Comparison of ENCODE assay signal across 10 cellular contexts in genomic region chr9:78021692-78022091, GRCh38. TPM values are rescaled to one million over a fixed set of nuclear protein-coding genes. Genes with fewer than 3 reads are reported as not detected.
DNase-seq lines count a peak whose midpoint lies in the region; ATAC-seq and TF ChIP-seq lines count a peak whose summit lies in the region.
"Had no signal": no experiment of that assay in that cellular context is flagged by ENCODE, and none has a peak within 500 bp of the region (broad histone marks: within the 10 kb centered on the region; RNA-seq: fewer than 3 reads in every experiment).

No MANE protein-coding gene starts in this region.

- ATAC-seq in HG02678 (IDR thresholded peaks at IDR 0.05; ENCODE audit: unreplicated experiment) (no peak), HG03571 (IDR thresholded peaks at IDR 0.05; ENCODE audit: unreplicated experiment) (no peak)
- ATAC-seq: activated CD8-positive, alpha-beta memory T cell treated with anti-CD3 and anti-CD28 coated beads, Interleukin-2, amount 10 ng/mL, durations not matched to agents 7 days and 5 days had no signal

- H3K4me2 ChIP-seq in Loucy (ENCODE audit: low read depth, low read length, poor library complexity, severe bottlenecking) = peak overlapping the region; percentile 99

- TF ChIP-seq CTCF in Loucy (conservative IDR thresholded peaks at IDR 0.05; ENCODE audit: low read length) (no peak), stomach (IDR thresholded peaks at IDR 0.05) (peak in 3 of 7 experiments; percentile 9 to 36 (median 10))

- no peaks in the 10 kb centered on the region for H3K9me2 ChIP-seq in Loucy (replicated peaks; ENCODE audit: low read depth, low read length)

- no peak overlapping the region for H2AFZ ChIP-seq in Loucy (ENCODE audit: low read length)

- H3K4me1 ChIP-seq in Loucy (ENCODE audit: insufficient read depth, low read length, poor library complexity, severe bottlenecking) (peaks cover 92% of the 10 kb centered on the region), stomach (peaks cover 41 to 98% (median 65%) of the 10 kb centered on the region in 4 donors)

- H4K20me1 ChIP-seq in Loucy (ENCODE audit: insufficient read depth, low read length, poor library complexity, severe bottlenecking) = peaks cover 98% of the 10 kb centered on the region

- no peak for TF ChIP-seq EP300 in stomach (IDR thresholded peaks at IDR 0.05)

- H3K4me3 ChIP-seq in Loucy (ENCODE audit: low read length, poor library complexity, severe bottlenecking) (peak overlapping the region; percentile 93), stomach (peak overlapping the region in 1 of 4 donors; percentile 13)

- peak overlapping the region; percentile 95 for H3K9ac ChIP-seq in Loucy (ENCODE audit: low read depth, low read length, poor library complexity, severe bottlenecking)

- H3K9me3 ChIP-seq in Loucy (ENCODE audit: insufficient read depth, low read depth, low read length) (no peaks in the 10 kb centered on the region), stomach (no peaks in the 10 kb centered on the region)

- H3K36me3 ChIP-seq in Loucy (ENCODE audit: insufficient read depth, low read length) (no peaks in the 10 kb centered on the region; the same call in 1 of the 2 replicates), stomach (no peaks in the 10 kb centered on the region)

- no peaks in the 10 kb centered on the region for H3K27me3 ChIP-seq in Loucy (ENCODE audit: insufficient read depth, low read length, poor library complexity, severe bottlenecking)
- no peaks in the 10 kb centered on the region for H3K27me3 ChIP-seq in stomach

- TF ChIP-seq POLR2A in stomach (IDR thresholded peaks at IDR 0.05) = no peak

- H3K79me2 ChIP-seq in Loucy (ENCODE audit: insufficient read depth, low read length) = peaks cover 100% of the 10 kb centered on the region

- DNase-seq in caudate nucleus (lab: John Stamatoyannopoulos, UW) = peak in 4 of 61 donors; percentile 7 to 27 (median 17)
- DNase-seq in kidney glomerular epithelial cell (lab: John Stamatoyannopoulos, UW) = peak; percentile 23
- DNase-seq in stomach = peak; percentile 69
- no peak for DNase-seq in NCI-H2081 treated with DMSO at 0.1 percent for 48 hours (lab: John Stamatoyannopoulos, UW)
- no peak for DNase-seq in NK-92 treated with Interleukin-12 subunit alpha and Interleukin-12 subunit beta, amount 100 ng/mL, for 24 hours (lab: John Stamatoyannopoulos, UW)
- DNase-seq: activated CD8-positive, alpha-beta memory T cell treated with anti-CD3 and anti-CD28 coated beads, Interleukin-2, amount 10 ng/mL, durations not matched to agents 7 days and 5 days; SW 1271 had no signal

- intact Hi-C loops in stomach (cut with DNase I; ENCODE audit: low total_unique reads) = no loop called here

- H3K27ac ChIP-seq in caudate nucleus (ENCODE audit: low read depth, low read length) (peak overlapping the region; percentile 15), stomach (peak overlapping the region; percentile 43 to 81 (median 70))

- no peaks in the 10 kb centered on the region for H3F3A ChIP-seq in Loucy (ENCODE audit: low read depth)

- WGBS in stomach, 5 donors = 12 to 56% (median 29%) methylated on average over 8 of the region's 8 CpGs

RNA-seq across cellular contexts. Expression of gene GNAQ, which starts 9.9 kb away (rescaled TPM):
- total RNA-seq in stomach = 10 to 100 TPM; 38.2 to 75.3 (median 52.2) TPM
- 10 to 100 TPM; 13.1 to 26.0 (median 15.5) TPM for polyA plus RNA-seq in stomach

Comparison
In these comparisons a context has a peak if more than half of its experiments do, and no peak if none do; other contexts are left out.
1. DNase-seq: peak in kidney glomerular epithelial cell (single experiment) and stomach (single experiment); none in NCI-H2081 treated with DMSO at 0.1 percent for 48 hours (single experiment) and NK-92 treated with Interleukin-12 subunit alpha and Interleukin-12 subunit beta, amount 100 ng/mL, for 24 hours (single experiment).